8 cellular contexts compared by ENCODE assay signal in the genomic region with DNA sequence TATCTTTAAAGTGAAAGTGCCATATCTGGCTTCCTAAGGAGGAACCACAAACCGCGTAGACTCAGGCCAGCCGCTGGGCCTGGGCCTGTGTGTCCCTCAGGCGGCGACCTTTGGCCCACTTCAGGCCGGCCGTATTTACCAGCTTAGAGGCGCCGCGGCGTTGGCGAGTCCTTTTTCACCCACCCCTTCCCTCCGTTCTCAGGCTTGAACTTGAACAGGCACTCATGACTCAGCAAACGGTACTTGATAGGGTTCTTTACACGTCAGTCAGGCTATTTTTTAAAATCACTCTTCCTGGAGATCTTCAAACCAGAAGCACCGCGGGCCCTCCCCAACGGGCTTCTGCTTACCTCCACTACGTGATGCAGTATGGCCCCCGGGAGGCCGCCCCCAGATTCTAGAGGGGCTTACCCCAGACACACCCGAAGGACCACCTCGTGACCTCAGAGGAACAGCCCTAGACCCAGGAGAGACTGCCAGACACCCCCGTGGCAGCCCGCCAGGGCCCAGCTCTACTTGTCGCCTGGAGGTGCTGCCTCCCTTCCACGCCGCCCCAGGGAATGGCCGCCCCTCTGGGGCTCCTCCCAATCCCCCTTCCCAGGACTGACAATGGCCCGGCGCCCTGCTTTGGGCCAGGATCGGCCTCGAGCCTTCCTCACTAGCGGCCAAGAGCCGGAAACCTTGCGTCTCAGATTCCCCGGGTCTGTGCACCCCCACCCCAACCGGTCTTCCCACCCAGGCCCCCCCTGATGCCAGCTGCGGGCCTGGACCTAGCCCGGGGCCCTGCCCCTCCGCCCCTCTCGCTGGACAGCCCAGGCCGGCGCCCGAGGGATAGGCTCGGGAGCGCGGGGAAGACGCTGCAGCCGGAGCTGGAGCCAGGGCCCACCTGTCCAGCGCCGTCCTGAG. TPM values are rescaled to one million over a fixed set of nuclear protein-coding genes. Genes with fewer than 3 reads are reported as not detected.
DNase-seq lines count a peak whose midpoint lies in the region; TF ChIP-seq lines count a peak whose summit lies in the region.

No MANE protein-coding gene starts in this region.

- CTCF ChIA-PET in activated CD4-positive, alpha-beta memory T cell treated with anti-CD3 and anti-CD28 coated beads for 36 hours (lab: Charles Lee) = interaction anchor here (0.9 to 4.9 kb wide), 8 partner anchors 10 to 289 kb away, joined by 3 to 41 read pairs (median 4); no protein-coding TSS in a partner anchor

- H3K4me3 Mint-ChIP-seq in activated CD4-positive, alpha-beta memory T cell treated with anti-CD3 and anti-CD28 coated beads for 36 hours = peak overlapping the region; percentile 67

- intact Hi-C loops in activated CD4-positive, alpha-beta memory T cell treated with anti-CD3 and anti-CD28 coated beads for 36 hours (cut with micrococcal nuclease) = loop anchor here (1.0 to 2.0 kb wide), 3 partner anchors 34 to 96 kb away; a partner anchor contains a TSS
- intact Hi-C loops in dorsolateral prefrontal cortex (cut with DNase I) = loop anchor here in 1 of 2 donors (5.0 kb wide), 1 partner anchor 35 kb away; a partner anchor contains a TSS
- intact Hi-C loops in lower leg skin (cut with DNase I; ENCODE audit: low total_unique reads) = loop anchor here (5.0 kb wide), 1 partner anchor 35 kb away; a partner anchor contains a TSS

- no peaks in the 10 kb centered on the region for H3K9me3 Mint-ChIP-seq in activated CD4-positive, alpha-beta memory T cell treated with anti-CD3 and anti-CD28 coated beads for 36 hours

- peaks cover 8% of the 10 kb centered on the region for H3K4me1 Mint-ChIP-seq in activated CD4-positive, alpha-beta memory T cell treated with anti-CD3 and anti-CD28 coated beads for 36 hours (ENCODE audit: low read depth)

- H3K27me3 Mint-ChIP-seq in activated CD4-positive, alpha-beta memory T cell treated with anti-CD3 and anti-CD28 coated beads for 36 hours = peaks cover 4% of the 10 kb centered on the region

- peak overlapping the region; percentile 40 to 79 (median 61) for H3K4me3 ChIP-seq in dorsolateral prefrontal cortex
- H3K4me3 ChIP-seq in lower leg skin (ENCODE audit: low read depth, poor library complexity, severe bottlenecking) = peak overlapping the region; percentile 37

- no peaks in the 10 kb centered on the region for H3K27me3 ChIP-seq in dorsolateral prefrontal cortex

- 11 to 15% methylated on average over 36 to 45 of the region's 52 CpGs for WGBS in lower leg skin, 2 donors

- DNase-seq in GDM1 (lab: John Stamatoyannopoulos, UW) = peak; percentile 88
- DNase-seq in HCEC 1CT = peak; percentile 100
- DNase-seq in MV-4-11 (lab: John Stamatoyannopoulos, UW) = peak; percentile 97
- DNase-seq in activated CD4-positive, alpha-beta memory T cell treated with anti-CD3 and anti-CD28 coated beads for 36 hours = peak; percentile 76
- DNase-seq in dorsolateral prefrontal cortex = peak; percentile 26 to 89 (median 78)
- peak; percentile 92 to 98 for DNase-seq in lower leg skin (ENCODE audit: low spot score in 2 of 2)
- DNase-seq in stimulated activated CD4-positive, alpha-beta T cell treated with anti-CD3 and anti-CD28 coated beads, Interleukin-4, amount 100 ng/mL, for 4 hours = peak; percentile 58 to 69
- DNase-seq in NCI-H2171 treated with DMSO at 0.1 percent for 48 hours (lab: John Stamatoyannopoulos, UW) = no peak

- no peaks in the 10 kb centered on the region for H3K36me3 Mint-ChIP-seq in activated CD4-positive, alpha-beta memory T cell treated with anti-CD3 and anti-CD28 coated beads for 36 hours

- H3K27ac ChIP-seq in dorsolateral prefrontal cortex = peak overlapping the region in 57 of 59 donors; percentile 10 to 96 (median 83)

- peak overlapping the region; percentile 58 for H3K27ac Mint-ChIP-seq in activated CD4-positive, alpha-beta memory T cell treated with anti-CD3 and anti-CD28 coated beads for 36 hours

- POLR2A ChIA-PET in activated CD4-positive, alpha-beta memory T cell treated with anti-CD3 and anti-CD28 coated beads for 36 hours (lab: Charles Lee) = interaction anchor here (1.9 kb wide), 1 partner anchor 33 kb away, joined by 11 read pairs; a partner anchor contains a TSS

- TF ChIP-seq POLR2A in lower leg skin (IDR thresholded peaks at IDR 0.05) = no peak

- peak in 15 of 56 donors; percentile 6 to 38 (median 16) for TF ChIP-seq CTCF in dorsolateral prefrontal cortex (IDR thresholded peaks at IDR 0.05 in 54 of 56, conservative IDR thresholded peaks at IDR 0.05 in 2 of 56; ENCODE audit: low read depth in 1 of 56, partially characterized antibody in 56 of 56)
- TF ChIP-seq CTCF in lower leg skin (IDR thresholded peaks at IDR 0.05) = peak in 1 of 3 donors; percentile 52

RNA-seq across cellular contexts. Expression of a gene that starts 33.8 kb away (rescaled TPM):
- total RNA-seq in activated CD4-positive, alpha-beta memory T cell treated with anti-CD3 and anti-CD28 coated beads for 36 hours = 10 to 100 TPM; 20.3 to 21.6 TPM
- total RNA-seq in dorsolateral prefrontal cortex (10 to 100 TPM in 45 of 120 experiments, 1 to 10 TPM in 75; 3.8 to 27.2 (median 9.1) TPM), lower leg skin (100 to 1,000 TPM; 227 to 572 (median 354) TPM)

RNA-seq across cellular contexts. Expression of a gene that starts 39.4 kb away (rescaled TPM):
- total RNA-seq in activated CD4-positive, alpha-beta memory T cell treated with anti-CD3 and anti-CD28 coated beads for 36 hours = 10 to 100 TPM; 34.0 to 35.4 TPM
- total RNA-seq in dorsolateral prefrontal cortex (10 to 100 TPM; 28.8 to 68.7 (median 48.6) TPM), lower leg skin (10 to 100 TPM; 30.2 to 62.2 (median 44.5) TPM)

Comparison
In these comparisons a context has a peak if more than half of its experiments do, and no peak if none do; other contexts are left out.
1. RNA of a gene that starts 33.8 kb away (total RNA-seq): 227 to 572 TPM in lower leg skin; 20.3 to 21.6 TPM in activated CD4-positive, alpha-beta memory T cell treated with anti-CD3 and anti-CD28 coated beads for 36 hours and 3.8 to 27.2 TPM in dorsolateral prefrontal cortex; every median in the first group is over 4 times any median in the second.